In genomic region chr2:109013046-109013445, GRCh38 we compare ENCODE assay signal across 22 cellular contexts. TPM values are rescaled to one million over a fixed set of nuclear protein-coding genes. Genes with fewer than 3 reads are reported as not detected.
A peak's percentile ranks its signal among the peaks of the same experiment; 100 is the strongest.
DNase-seq lines count a peak whose midpoint lies in the region; ATAC-seq, FAIRE-seq and TF ChIP-seq lines count a peak whose summit lies in the region.
"Had no signal": no experiment of that assay in that cellular context is flagged by ENCODE, and none has a peak within 500 bp of the region (broad histone marks: within the 10 kb centered on the region; RNA-seq: fewer than 3 reads in every experiment).

No MANE protein-coding gene starts in this region.

- H3K27me3 Mint-ChIP-seq in Calu3 (ENCODE audit: unreplicated experiment), result peaks cover 46% of the 10 kb centered on the region
- H3K27me3 Mint-ChIP-seq: CD4-positive, alpha-beta T cell had no signal

- no peak for TF ChIP-seq CTCF in Calu3 (IDR thresholded peaks at IDR 0.05; ENCODE audit: unreplicated experiment)
- no peak for TF ChIP-seq CTCF in PC-3 (conservative IDR thresholded peaks at IDR 0.05; ENCODE audit: low read depth, low read length)
- TF ChIP-seq CTCF in hepatocyte (IDR thresholded peaks at IDR 0.05; ENCODE audit: poor library complexity), result no peak
- no peak for TF ChIP-seq CTCF in MM.1S (IDR thresholded peaks at IDR 0.05; ENCODE audit: low read length)

- POLR2A ChIA-PET in PC-3 (lab: Charles Lee; ENCODE audit: unreplicated experiment), result no interaction called here

- 0 out of 2 replicates have a peak, but pooled peaks cover 3% of the 10 kb centered on the region for H3K4me1 ChIP-seq in PC-3 (ENCODE audit: insufficient read depth, low read length)
- H3K4me1 ChIP-seq in hepatocyte (ENCODE audit: insufficient read depth), result no peaks in the 10 kb centered on the region
- peaks cover 0 to 4% of the 10 kb centered on the region in 2 donors for H3K4me1 ChIP-seq in small intestine (ENCODE audit: control insufficient read depth in 2 of 2, insufficient read depth in 1 of 2, low read depth in 1 of 2, low read length in 1 of 2)
- no peaks in the 10 kb centered on the region for H3K4me1 ChIP-seq in MM.1S (ENCODE audit: low read length)
- H3K4me1 ChIP-seq: A549, Caco-2 had no signal

- no peak overlapping the region for H3K4me3 ChIP-seq in PC-3 (ENCODE audit: low read length)
- H3K4me3 ChIP-seq in hepatocyte, result no peak overlapping the region
- H3K4me3 ChIP-seq in small intestine (ENCODE audit: low read depth in 1 of 2, low read length in 2 of 2), result no peak overlapping the region
- H3K4me3 ChIP-seq in MM.1S (ENCODE audit: low read length), result no peak overlapping the region
- H3K4me3 ChIP-seq: A549, GM23248 had no signal

- WGBS in hepatocyte (ENCODE audit: low lambda C conversion rate, missing lambda C conversion rate), result 59% methylated on average over 5 of the region's 5 CpGs
- WGBS in small intestine, 3 donors, result 23 to 66% (median 54%) methylated on average over 5 of the region's 5 CpGs

- no peaks in the 10 kb centered on the region for H3K27me3 ChIP-seq in PC-3 (ENCODE audit: low read length)
- no peaks in the 10 kb centered on the region for H3K27me3 ChIP-seq in hepatocyte
- no peaks in the 10 kb centered on the region for H3K27me3 ChIP-seq in small intestine (ENCODE audit: control insufficient read depth in 2 of 2, insufficient read depth in 2 of 2, low read length in 2 of 2)
- no peaks in the 10 kb centered on the region for H3K27me3 ChIP-seq in MM.1S (replicated peaks; ENCODE audit: insufficient read depth, low read length)

- H3K27ac ChIP-seq in PC-3 (ENCODE audit: low read length) (no peak overlapping the region), hepatocyte (no peak overlapping the region), small intestine (ENCODE audit: low read depth in 1 of 2, low read length in 1 of 2) (no peak overlapping the region), MM.1S (ENCODE audit: low read length) (no peak overlapping the region)
- H3K27ac ChIP-seq: 22Rv1, A549, C4-2B, GM23248 had no signal

- no peak for ATAC-seq in PC-3
- ATAC-seq in HG03457 (IDR thresholded peaks at IDR 0.05; ENCODE audit: unreplicated experiment), result no peak
- ATAC-seq: A549 had no signal

- H3K9ac ChIP-seq in PC-3 (ENCODE audit: low read length) (no peak overlapping the region), MM.1S (ENCODE audit: low read length) (no peak overlapping the region)
- H3K9ac ChIP-seq: GM23248 had no signal

- H4K20me1 ChIP-seq in PC-3 (ENCODE audit: low read length) (no peaks in the 10 kb centered on the region), hepatocyte (ENCODE audit: insufficient read depth, poor library complexity, severe bottlenecking) (no peaks in the 10 kb centered on the region), MM.1S (ENCODE audit: insufficient read depth, low read length) (no peaks in the 10 kb centered on the region)

- DNase-seq in Calu3 (peak; percentile 50), PC-3 (peak; percentile 11), hepatocyte (ENCODE audit: low spot score) (peak; percentile 35), small intestine (peak; percentile 85), GM19239 (ENCODE audit: insufficient read length, low spot score) (no peak), MM.1S (no peak)
- DNase-seq in central memory CD4-positive, alpha-beta T cell, result no peak
- DNase-seq: AML-193; Caco-2; CD4-positive, alpha-beta T cell; DMS153; DMS79; GF-D8; GM23248; HCEC 1CT had no signal

- no peaks in the 10 kb centered on the region for H3K79me2 ChIP-seq in PC-3 (ENCODE audit: low read length)
- H3K79me2 ChIP-seq in hepatocyte, result no peaks in the 10 kb centered on the region
- no peaks in the 10 kb centered on the region for H3K79me2 ChIP-seq in MM.1S (ENCODE audit: low read length)

- H2AFZ ChIP-seq in PC-3 (ENCODE audit: low read length), result no peak overlapping the region
- no peak overlapping the region for H2AFZ ChIP-seq in hepatocyte
- no peak overlapping the region for H2AFZ ChIP-seq in MM.1S (ENCODE audit: low read length)
- H2AFZ ChIP-seq: GM23248 had no signal

- intact Hi-C loops in Calu3 (cut with micrococcal nuclease; ENCODE audit: unreplicated experiment) (no loop called here), PC-3 (cut with micrococcal nuclease) (no loop called here)

- BruUV-seq in Calu3 (replicated peaks; lab: Mats Ljungman, UMichigan), result no TSS peak
- no TSS peak for BruUV-seq in PC-3 (replicated peaks; lab: Mats Ljungman, UMichigan)

- H3F3A ChIP-seq in PC-3 (ENCODE audit: low read length, unreplicated experiment) (no peaks in the 10 kb centered on the region), MM.1S (ENCODE audit: insufficient read depth, low read length) (no peaks in the 10 kb centered on the region)

- no peaks in the 10 kb centered on the region for H3K9me3 ChIP-seq in PC-3 (ENCODE audit: low read length)
- no peaks in the 10 kb centered on the region for H3K9me3 ChIP-seq in hepatocyte (ENCODE audit: low read depth)
- no peaks in the 10 kb centered on the region for H3K9me3 ChIP-seq in small intestine (ENCODE audit: control insufficient read depth, low read depth)
- H3K9me3 ChIP-seq in MM.1S (replicated peaks; ENCODE audit: insufficient read depth, low read length), result no peaks in the 10 kb centered on the region
- H3K9me3 ChIP-seq: A549, Caco-2 had no signal

- H3K9me3 Mint-ChIP-seq in Calu3 (ENCODE audit: low read depth, unreplicated experiment), result no peaks in the 10 kb centered on the region
- H3K9me3 Mint-ChIP-seq: CD4-positive, alpha-beta T cell had no signal

- no peak overlapping the region for H3K4me3 Mint-ChIP-seq in Calu3 (ENCODE audit: low read depth, unreplicated experiment)
- H3K4me3 Mint-ChIP-seq: CD4-positive, alpha-beta T cell had no signal

- H3K36me3 Mint-ChIP-seq in Calu3 (ENCODE audit: insufficient read depth, unreplicated experiment), result no peaks in the 10 kb centered on the region

- FAIRE-seq in small intestine (lab: Jason Lieb, UNC), result no peak
- FAIRE-seq in GM19239 (lab: Jason Lieb, UNC), result no peak
- FAIRE-seq: A549, H54 had no signal

- peak overlapping the region; percentile 27 for H3K27ac Mint-ChIP-seq in Calu3 (ENCODE audit: unreplicated experiment)
- H3K27ac Mint-ChIP-seq: CD4-positive, alpha-beta T cell had no signal

- H3K4me2 ChIP-seq in PC-3 (ENCODE audit: low read length) (no peak overlapping the region), hepatocyte (no peak overlapping the region), MM.1S (ENCODE audit: low read depth, low read length) (no peak overlapping the region)
- H3K4me2 ChIP-seq: A549 had no signal

- H3K9me2 ChIP-seq in PC-3 (replicated peaks; ENCODE audit: low read length) (no peaks in the 10 kb centered on the region), hepatocyte (replicated peaks; ENCODE audit: insufficient read depth) (no peaks in the 10 kb centered on the region), MM.1S (replicated peaks; ENCODE audit: insufficient read depth, low read length) (no peaks in the 10 kb centered on the region)

- H3K36me3 ChIP-seq in PC-3 (ENCODE audit: low read depth, low read length) (no peaks in the 10 kb centered on the region), hepatocyte (replicated peaks; ENCODE audit: insufficient read depth, low read depth) (no peaks in the 10 kb centered on the region), small intestine (ENCODE audit: control insufficient read depth in 2 of 2, insufficient read depth in 2 of 2, low read length in 2 of 2) (no peaks in the 10 kb centered on the region), MM.1S (replicated peaks; ENCODE audit: insufficient read depth, low read length) (no peaks in the 10 kb centered on the region)

- CTCF ChIA-PET in Calu3 (lab: Charles Lee), result no interaction called here
- CTCF ChIA-PET in PC-3 (lab: Charles Lee), result no interaction called here

- peaks cover 11% of the 10 kb centered on the region for H3K4me1 Mint-ChIP-seq in Calu3 (ENCODE audit: low read depth, unreplicated experiment)

RNA-seq across cellular contexts. Expression of gene EDAR, which starts 24.0 kb away (rescaled TPM):
- total RNA-seq in Calu3 (2022), result not detected in 2 replicates
- 0.04 TPM in 1 of 2 replicates, not detected in the other for total RNA-seq in PC-3 (2014; rRNA removed)
- 0.12 and 0.20 TPM in 2 replicates for total RNA-seq in hepatocyte
- polyA plus RNA-seq in hepatocyte, result 0.07 and 0.21 TPM in 2 replicates
- polyA plus RNA-seq in small intestine, result under 1 TPM in 1 of 3 donors, not detected in 2; 0.09 TPM
- total RNA-seq: Daoy, GM23248 had no signal
- polyA plus RNA-seq: BJ, GM23248 had no signal

Comparison
In these comparisons a context has a peak if more than half of its experiments do, and no peak if none do; other contexts are left out.
1. DNase-seq: peak in Calu3 (single experiment), PC-3 (single experiment), hepatocyte (single experiment) and small intestine (single experiment); none in GM19239 (single experiment), central memory CD4-positive, alpha-beta T cell (single experiment) and MM.1S (single experiment).